Comparison of ENCODE assay signal across 8 cellular contexts in genomic region chr14:90399541-90400444, GRCh38. TPM values are rescaled to one million over a fixed set of nuclear protein-coding genes. Genes with fewer than 3 reads are reported as not detected.
DNase-seq lines count a peak whose midpoint lies in the region; ATAC-seq and TF ChIP-seq lines count a peak whose summit lies in the region.

No MANE protein-coding gene starts in this region.

- TF ChIP-seq POLR2A in right lobe of liver (IDR thresholded peaks at IDR 0.05): no peak

- peak overlapping the region; percentile 97 for H3K4me3 Mint-ChIP-seq in activated CD4-positive, alpha-beta T cell treated with anti-CD3 and anti-CD28 coated beads, Interleukin-2, amount 10 ng/mL, durations not matched to agents 24 days and 14 days

- peak overlapping the region in 1 of 2 donors; percentile 97 for H3K9ac ChIP-seq in colonic mucosa (ENCODE audit: low read depth in 2 of 2, low read length in 2 of 2)

- POLR2A ChIA-PET in BJ (lab: Charles Lee): interaction anchor here (0.6 kb wide), 1 partner anchor 147 kb away, joined by 4 read pairs; no protein-coding TSS in a partner anchor

- DNase-seq in BJ (ENCODE audit: low read depth) (no peak), GM19240 (ENCODE audit: insufficient read length, low spot score) (peak; percentile 86), NCI-H524 (lab: John Stamatoyannopoulos, UW) (peak; percentile 98 to 99), colonic mucosa (peak; percentile 92), right lobe of liver (peak; percentile 87 to 89 (median 88))
- peak; percentile 95 for DNase-seq in activated CD4-positive, alpha-beta T cell treated with anti-CD3 and anti-CD28 coated beads, Interleukin-2, amount 10 ng/mL, durations not matched to agents 24 days and 14 days
- peak; percentile 76 to 79 for DNase-seq in stimulated activated CD4-positive, alpha-beta T cell treated with anti-CD3 and anti-CD28 coated beads, Interleukin-2, amount 100 ng/mL, for 48 hours

- H3K36me3 ChIP-seq in BJ (ENCODE audit: control insufficient read depth, insufficient read depth, low read length) (peaks cover 21% of the 10 kb centered on the region), colonic mucosa (peaks cover 24% of the 10 kb centered on the region), right lobe of liver (peaks cover 7 to 46% (median 35%) of the 10 kb centered on the region in 4 donors)

- peaks cover 8% of the 10 kb centered on the region for H3K4me1 ChIP-seq in colonic mucosa
- peaks cover 0 to 28% (median 7%) of the 10 kb centered on the region in 4 donors for H3K4me1 ChIP-seq in right lobe of liver

- H3K9me3 Mint-ChIP-seq in activated CD4-positive, alpha-beta T cell treated with anti-CD3 and anti-CD28 coated beads, Interleukin-2, amount 10 ng/mL, durations not matched to agents 24 days and 14 days: no peaks in the 10 kb centered on the region

- intact Hi-C loops in activated CD4-positive, alpha-beta T cell treated with anti-CD3 and anti-CD28 coated beads, Interleukin-2, amount 10 ng/mL, durations not matched to agents 24 days and 14 days (cut with micrococcal nuclease): loop anchor here (1.0 to 5.0 kb wide), 10 partner anchors 69 to 1641 kb away; partner anchors contain the start of genes CCDC88C, NRDE2, PSMC1 and TDP1
- intact Hi-C loops in colonic mucosa (cut with DNase I): loop anchor here (5.0 kb wide), 3 partner anchors 97 to 298 kb away; no protein-coding TSS in a partner anchor
- intact Hi-C loops in right lobe of liver (cut with DNase I): no loop called here

- H3K4me3 ChIP-seq in BJ (ENCODE audit: low read depth, low read length): no peak overlapping the region
- H3K4me3 ChIP-seq in colonic mucosa: peak overlapping the region; percentile 83
- H3K4me3 ChIP-seq in right lobe of liver: peak overlapping the region in 2 of 3 donors; percentile 77 to 87

- H3K9me3 ChIP-seq in colonic mucosa (no peaks in the 10 kb centered on the region), right lobe of liver (no peaks in the 10 kb centered on the region)

- ATAC-seq in HG03457 (IDR thresholded peaks at IDR 0.05; ENCODE audit: unreplicated experiment): peak; percentile 40
- ATAC-seq in right lobe of liver: peak; percentile 74 to 79 (median 77)

- H3K27ac ChIP-seq in colonic mucosa: peak overlapping the region; percentile 95
- peak overlapping the region in 2 of 3 donors; percentile 15 to 82 for H3K27ac ChIP-seq in right lobe of liver

- CTCF ChIA-PET in BJ (lab: Yijun Ruan, JAX): interaction anchor here (0.7 to 2.5 kb wide), 33 partner anchors 9 to 446 kb away, joined by 3 to 35 read pairs (median 4); no protein-coding TSS in a partner anchor

- whole genome bisulfite sequencing in right lobe of liver (ENCODE audit: insufficient coverage, low coverage, low lambda C conversion rate, missing lambda C conversion rate): 17% methylated on average over 13 of the region's 14 CpGs

- peaks cover 58% of the 10 kb centered on the region for H3K36me3 Mint-ChIP-seq in activated CD4-positive, alpha-beta T cell treated with anti-CD3 and anti-CD28 coated beads, Interleukin-2, amount 10 ng/mL, durations not matched to agents 24 days and 14 days (ENCODE audit: low read depth)

- peak overlapping the region; percentile 98 for H3K27ac Mint-ChIP-seq in activated CD4-positive, alpha-beta T cell treated with anti-CD3 and anti-CD28 coated beads, Interleukin-2, amount 10 ng/mL, durations not matched to agents 24 days and 14 days

- H3K27me3 Mint-ChIP-seq in activated CD4-positive, alpha-beta T cell treated with anti-CD3 and anti-CD28 coated beads, Interleukin-2, amount 10 ng/mL, durations not matched to agents 24 days and 14 days: no peaks in the 10 kb centered on the region

- H3K4me1 Mint-ChIP-seq in activated CD4-positive, alpha-beta T cell treated with anti-CD3 and anti-CD28 coated beads, Interleukin-2, amount 10 ng/mL, durations not matched to agents 24 days and 14 days: peaks cover 49% of the 10 kb centered on the region

- H3K27me3 ChIP-seq in BJ (ENCODE audit: control insufficient read depth, insufficient read depth, low read length) (no peaks in the 10 kb centered on the region), colonic mucosa (no peaks in the 10 kb centered on the region), right lobe of liver (no peaks in the 10 kb centered on the region)

- peak; percentile 99 for TF ChIP-seq CTCF in BJ (IDR thresholded peaks at IDR 0.05; ENCODE audit: insufficient read depth, low read depth, low read length)
- peak; percentile 100 for TF ChIP-seq CTCF in colonic mucosa (IDR thresholded peaks at IDR 0.05)
- peak; percentile 96 to 100 (median 99) for TF ChIP-seq CTCF in right lobe of liver (IDR thresholded peaks at IDR 0.05)

RNA-seq across cellular contexts. Expression of gene CALM1, which starts 3.0 kb away (rescaled TPM):
- 251 and 376 TPM in 2 replicates for polyA plus RNA-seq in BJ (2011; rRNA removed)
- polyA minus RNA-seq in BJ (2011; rRNA and poly(A)+ RNA removed): 194 and 240 TPM in 2 replicates
- 471 and 482 TPM in 2 replicates for total RNA-seq in activated CD4-positive, alpha-beta T cell treated with anti-CD3 and anti-CD28 coated beads, Interleukin-2, amount 10 ng/mL, durations not matched to agents 24 days and 14 days
- total RNA-seq in colonic mucosa: 100 to 1,000 TPM; 676 to 714 TPM
- 100 to 1,000 TPM; 143 to 207 (median 161) TPM for total RNA-seq in right lobe of liver

Comparison
In these comparisons a context has a peak if more than half of its experiments do, and no peak if none do; other contexts are left out.
1. intact Hi-C loops: an anchor here in activated CD4-positive, alpha-beta T cell treated with anti-CD3 and anti-CD28 coated beads, Interleukin-2, amount 10 ng/mL, durations not matched to agents 24 days and 14 days (1.0 to 5.0 kb wide) and colonic mucosa (5.0 kb wide); none called in right lobe of liver.